ENCODE assay signal across 10 cellular contexts in the genomic region with DNA sequence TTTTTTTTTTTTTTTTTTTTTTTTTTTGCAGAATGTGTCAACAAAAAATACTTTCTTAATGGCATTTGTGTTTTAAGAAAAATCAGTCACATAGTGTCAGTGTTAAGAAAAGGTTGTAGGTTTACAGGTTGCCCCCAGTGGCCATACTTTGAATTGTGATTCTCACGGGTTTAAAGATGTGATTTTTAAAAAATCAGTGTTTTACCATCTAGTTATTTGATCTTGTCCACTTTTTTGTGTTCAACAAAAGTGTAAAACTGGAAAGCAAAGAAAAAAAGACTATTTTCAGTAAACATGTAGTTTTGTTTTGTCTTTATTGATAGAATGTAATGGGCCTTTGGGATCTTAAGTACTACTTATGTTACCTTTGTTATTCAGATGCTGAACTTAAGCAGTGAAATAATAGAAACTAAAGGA. TPM values are rescaled to one million over a fixed set of nuclear protein-coding genes. Genes with fewer than 3 reads are reported as not detected.
A peak's percentile ranks its signal among the peaks of the same experiment; 100 is the strongest.
DNase-seq lines count a peak whose midpoint lies in the region; ATAC-seq, FAIRE-seq and TF ChIP-seq lines count a peak whose summit lies in the region.
"Had no signal": no experiment of that assay in that cellular context is flagged by ENCODE, and none has a peak within 500 bp of the region (broad histone marks: within the 10 kb centered on the region; RNA-seq: fewer than 3 reads in every experiment).

No MANE protein-coding gene starts in this region.

- ATAC-seq in natural killer cell (peak; percentile 79 to 96 (median 84)), HG03097 (IDR thresholded peaks at IDR 0.05; ENCODE audit: low FRiP score, unreplicated experiment) (no peak)
- ATAC-seq in natural killer cell treated with Interleukin-12 subunit alpha and Interleukin-12 subunit beta and Interleukin-15 and Interleukin-18, amount 100 ng/mL, for 72 hours, result no peak
- ATAC-seq in activated CD8-positive, alpha-beta T cell treated with anti-CD3 and anti-CD28 coated beads, Interleukin-2, amount 10 ng/mL, durations not matched to agents 7 days and 5 days, result peak; percentile 64
- ATAC-seq in activated T-helper 17 cell treated with anti-CD3 and anti-CD28 coated beads, Interleukin-2, amount 50 U/mL, for 72 hours (replicated peaks), result no peak

- CTCF ChIA-PET in activated CD8-positive, alpha-beta T cell treated with anti-CD3 and anti-CD28 coated beads, Interleukin-2, amount 10 ng/mL, durations not matched to agents 7 days and 5 days (lab: Charles Lee), result interaction anchor here (1.0 to 2.7 kb wide), 6 partner anchors 13 to 534 kb away, joined by 3 to 12 read pairs (median 6); no protein-coding TSS in a partner anchor

- no peak overlapping the region for H3K4me3 Mint-ChIP-seq in natural killer cell
- no peak overlapping the region for H3K4me3 Mint-ChIP-seq in natural killer cell treated with Interleukin-12 subunit alpha and Interleukin-12 subunit beta and Interleukin-15 and Interleukin-18, amount 100 ng/mL, for 72 hours
- no peak overlapping the region for H3K4me3 Mint-ChIP-seq in activated CD8-positive, alpha-beta T cell treated with anti-CD3 and anti-CD28 coated beads, Interleukin-2, amount 10 ng/mL, durations not matched to agents 7 days and 5 days
- H3K4me3 Mint-ChIP-seq in activated T-helper 17 cell treated with anti-CD3 and anti-CD28 coated beads, Interleukin-2, amount 50 U/mL, for 72 hours, result no peak overlapping the region
- H3K4me3 Mint-ChIP-seq: dendritic cell treated with granulocyte-macrophage colony-stimulating factor and Interleukin-4, amounts not matched to agents 40 ng/mL and 50 ng/mL, for 4 days; stimulated activated naive CD8-positive, alpha-beta T cell treated with anti-CD3 and anti-CD28 coated beads, Interleukin-15, Interleukin-2, amounts not matched to agents 100 ng/mL and 50 ng/mL, for 24 hours had no signal

- POLR2A ChIA-PET in activated CD8-positive, alpha-beta T cell treated with anti-CD3 and anti-CD28 coated beads, Interleukin-2, amount 10 ng/mL, durations not matched to agents 7 days and 5 days (lab: Charles Lee), result interaction anchor here (1.1 kb wide), 1 partner anchor 48 kb away, joined by 3 read pairs; no protein-coding TSS in a partner anchor

- H3K4me1 Mint-ChIP-seq in natural killer cell, result peaks cover 0 to 5% of the 10 kb centered on the region in 2 donors
- no peaks in the 10 kb centered on the region for H3K4me1 Mint-ChIP-seq in natural killer cell treated with Interleukin-12 subunit alpha and Interleukin-12 subunit beta and Interleukin-15 and Interleukin-18, amount 100 ng/mL, for 72 hours (ENCODE audit: low read depth in 2 of 2)
- H3K4me1 Mint-ChIP-seq in activated CD8-positive, alpha-beta T cell treated with anti-CD3 and anti-CD28 coated beads, Interleukin-2, amount 10 ng/mL, durations not matched to agents 7 days and 5 days (ENCODE audit: low read depth), result peaks cover 7% of the 10 kb centered on the region
- H3K4me1 Mint-ChIP-seq in activated T-helper 17 cell treated with anti-CD3 and anti-CD28 coated beads, Interleukin-2, amount 50 U/mL, for 72 hours, result no peaks in the 10 kb centered on the region

- intact Hi-C loops in natural killer cell (cut with micrococcal nuclease), result loop anchor here (5.0 kb wide), 1 partner anchor 407 kb away; no protein-coding TSS in a partner anchor

- no peak for FAIRE-seq in HTR-8/SVneo (lab: Jason Lieb, UNC)

- H3K36me3 Mint-ChIP-seq in natural killer cell, result peaks cover 14% of the 10 kb centered on the region
- peaks cover 17% of the 10 kb centered on the region for H3K36me3 Mint-ChIP-seq in natural killer cell treated with Interleukin-12 subunit alpha and Interleukin-12 subunit beta and Interleukin-15 and Interleukin-18, amount 100 ng/mL, for 72 hours
- peaks cover 61% of the 10 kb centered on the region for H3K36me3 Mint-ChIP-seq in activated CD8-positive, alpha-beta T cell treated with anti-CD3 and anti-CD28 coated beads, Interleukin-2, amount 10 ng/mL, durations not matched to agents 7 days and 5 days (ENCODE audit: low read depth)
- H3K36me3 Mint-ChIP-seq in activated T-helper 17 cell treated with anti-CD3 and anti-CD28 coated beads, Interleukin-2, amount 50 U/mL, for 72 hours (ENCODE audit: low read depth), result peaks cover 77% of the 10 kb centered on the region

- no peaks in the 10 kb centered on the region for H3K9me3 Mint-ChIP-seq in natural killer cell
- no peaks in the 10 kb centered on the region for H3K9me3 Mint-ChIP-seq in natural killer cell treated with Interleukin-12 subunit alpha and Interleukin-12 subunit beta and Interleukin-15 and Interleukin-18, amount 100 ng/mL, for 72 hours
- H3K9me3 Mint-ChIP-seq in activated CD8-positive, alpha-beta T cell treated with anti-CD3 and anti-CD28 coated beads, Interleukin-2, amount 10 ng/mL, durations not matched to agents 7 days and 5 days (ENCODE audit: insufficient read depth), result peaks cover 5% of the 10 kb centered on the region
- no peaks in the 10 kb centered on the region for H3K9me3 Mint-ChIP-seq in activated T-helper 17 cell treated with anti-CD3 and anti-CD28 coated beads, Interleukin-2, amount 50 U/mL, for 72 hours
- H3K9me3 Mint-ChIP-seq: dendritic cell treated with granulocyte-macrophage colony-stimulating factor and Interleukin-4, amounts not matched to agents 40 ng/mL and 50 ng/mL, for 4 days; stimulated activated naive CD8-positive, alpha-beta T cell treated with anti-CD3 and anti-CD28 coated beads, Interleukin-15, Interleukin-2, amounts not matched to agents 100 ng/mL and 50 ng/mL, for 24 hours had no signal

- TF ChIP-seq CTCF in natural killer cell (IDR thresholded peaks at IDR 0.05), result peak; percentile 62

- no peaks in the 10 kb centered on the region for H3K27me3 Mint-ChIP-seq in natural killer cell (ENCODE audit: low read depth in 2 of 2)
- H3K27me3 Mint-ChIP-seq in natural killer cell treated with Interleukin-12 subunit alpha and Interleukin-12 subunit beta and Interleukin-15 and Interleukin-18, amount 100 ng/mL, for 72 hours, result no peaks in the 10 kb centered on the region
- H3K27me3 Mint-ChIP-seq in activated CD8-positive, alpha-beta T cell treated with anti-CD3 and anti-CD28 coated beads, Interleukin-2, amount 10 ng/mL, durations not matched to agents 7 days and 5 days (ENCODE audit: low read depth), result no peaks in the 10 kb centered on the region
- no peaks in the 10 kb centered on the region for H3K27me3 Mint-ChIP-seq in activated T-helper 17 cell treated with anti-CD3 and anti-CD28 coated beads, Interleukin-2, amount 50 U/mL, for 72 hours
- H3K27me3 Mint-ChIP-seq: dendritic cell treated with granulocyte-macrophage colony-stimulating factor and Interleukin-4, amounts not matched to agents 40 ng/mL and 50 ng/mL, for 4 days; stimulated activated naive CD8-positive, alpha-beta T cell treated with anti-CD3 and anti-CD28 coated beads, Interleukin-15, Interleukin-2, amounts not matched to agents 100 ng/mL and 50 ng/mL, for 24 hours had no signal

- no peak for DNase-seq in natural killer cell
- no peak for DNase-seq in natural killer cell treated with Interleukin-12 subunit alpha and Interleukin-12 subunit beta and Interleukin-15 and Interleukin-18, amount 100 ng/mL, for 72 hours (ENCODE audit: low spot score)
- DNase-seq in HTR-8/SVneo (ENCODE audit: insufficient read length, low spot score), result peak; percentile 26
- DNase-seq in activated CD8-positive, alpha-beta T cell treated with anti-CD3 and anti-CD28 coated beads, Interleukin-2, amount 10 ng/mL, durations not matched to agents 7 days and 5 days, result peak; percentile 49
- DNase-seq in iris pigment epithelial cell (ENCODE audit: low read depth), result peak; percentile 30
- DNase-seq in dedifferentiated amniotic fluid mesenchymal stem cell (ENCODE audit: extremely low spot score), result no peak

- peak overlapping the region in 1 of 2 donors; percentile 46 for H3K27ac Mint-ChIP-seq in natural killer cell
- no peak overlapping the region for H3K27ac Mint-ChIP-seq in natural killer cell treated with Interleukin-12 subunit alpha and Interleukin-12 subunit beta and Interleukin-15 and Interleukin-18, amount 100 ng/mL, for 72 hours
- H3K27ac Mint-ChIP-seq in activated CD8-positive, alpha-beta T cell treated with anti-CD3 and anti-CD28 coated beads, Interleukin-2, amount 10 ng/mL, durations not matched to agents 7 days and 5 days, result no peak overlapping the region
- no peak overlapping the region for H3K27ac Mint-ChIP-seq in activated T-helper 17 cell treated with anti-CD3 and anti-CD28 coated beads, Interleukin-2, amount 50 U/mL, for 72 hours
- H3K27ac Mint-ChIP-seq: dendritic cell treated with granulocyte-macrophage colony-stimulating factor and Interleukin-4, amounts not matched to agents 40 ng/mL and 50 ng/mL, for 4 days; stimulated activated naive CD8-positive, alpha-beta T cell treated with anti-CD3 and anti-CD28 coated beads, Interleukin-15, Interleukin-2, amounts not matched to agents 100 ng/mL and 50 ng/mL, for 24 hours had no signal

RNA-seq across cellular contexts. Expression of gene SUV39H2, which starts 25.7 kb away (rescaled TPM):
- total RNA-seq in natural killer cell, result 1 to 10 TPM; 3.8 to 5.4 (median 5.2) TPM
- total RNA-seq in natural killer cell treated with Interleukin-12 subunit alpha and Interleukin-12 subunit beta and Interleukin-15 and Interleukin-18, amount 100 ng/mL, for 72 hours, result 10 to 100 TPM; 20.4 to 40.5 TPM
- 10 to 100 TPM; 34.3 to 34.6 TPM for total RNA-seq in activated CD8-positive, alpha-beta T cell treated with anti-CD3 and anti-CD28 coated beads, Interleukin-2, amount 10 ng/mL, durations not matched to agents 7 days and 5 days
- total RNA-seq in activated T-helper 17 cell treated with anti-CD3 and anti-CD28 coated beads, Interleukin-2, amount 50 U/mL, for 72 hours, result 10 to 100 TPM; 24.0 to 38.4 TPM

RNA-seq across cellular contexts. Expression of gene DCLRE1C, which starts 49.6 kb away (rescaled TPM):
- total RNA-seq in natural killer cell, result 10 to 100 TPM; 21.7 to 31.3 (median 22.3) TPM
- 10 to 100 TPM; 24.8 to 37.3 TPM for total RNA-seq in natural killer cell treated with Interleukin-12 subunit alpha and Interleukin-12 subunit beta and Interleukin-15 and Interleukin-18, amount 100 ng/mL, for 72 hours
- 10 to 100 TPM; 50.7 to 58.3 TPM for total RNA-seq in activated CD8-positive, alpha-beta T cell treated with anti-CD3 and anti-CD28 coated beads, Interleukin-2, amount 10 ng/mL, durations not matched to agents 7 days and 5 days
- 10 to 100 TPM; 16.5 to 20.1 TPM for total RNA-seq in activated T-helper 17 cell treated with anti-CD3 and anti-CD28 coated beads, Interleukin-2, amount 50 U/mL, for 72 hours

RNA-seq across cellular contexts. Expression of gene MEIG1, which starts 54.9 kb away (rescaled TPM):
- not detected for total RNA-seq in natural killer cell
- total RNA-seq in natural killer cell treated with Interleukin-12 subunit alpha and Interleukin-12 subunit beta and Interleukin-15 and Interleukin-18, amount 100 ng/mL, for 72 hours, result not detected
- not detected for total RNA-seq in activated CD8-positive, alpha-beta T cell treated with anti-CD3 and anti-CD28 coated beads, Interleukin-2, amount 10 ng/mL, durations not matched to agents 7 days and 5 days
- total RNA-seq in activated T-helper 17 cell treated with anti-CD3 and anti-CD28 coated beads, Interleukin-2, amount 50 U/mL, for 72 hours, result under 1 TPM in 1 of 2 donors, not detected in 1; 0.48 TPM

Comparison
In these comparisons a context has a peak if more than half of its experiments do, and no peak if none do; other contexts are left out.
1. ATAC-seq: peak in natural killer cell (3 of 3) and activated CD8-positive, alpha-beta T cell treated with anti-CD3 and anti-CD28 coated beads, Interleukin-2, amount 10 ng/mL, durations not matched to agents 7 days and 5 days (single experiment); none in natural killer cell treated with Interleukin-12 subunit alpha and Interleukin-12 subunit beta and Interleukin-15 and Interleukin-18, amount 100 ng/mL, for 72 hours (0 of 2), HG03097 (single experiment) and activated T-helper 17 cell treated with anti-CD3 and anti-CD28 coated beads, Interleukin-2, amount 50 U/mL, for 72 hours (single experiment).
2. DNase-seq: peak in HTR-8/SVneo (single experiment), activated CD8-positive, alpha-beta T cell treated with anti-CD3 and anti-CD28 coated beads, Interleukin-2, amount 10 ng/mL, durations not matched to agents 7 days and 5 days (single experiment) and iris pigment epithelial cell (single experiment); none in natural killer cell (single experiment), natural killer cell treated with Interleukin-12 subunit alpha and Interleukin-12 subunit beta and Interleukin-15 and Interleukin-18, amount 100 ng/mL, for 72 hours (single experiment) and dedifferentiated amniotic fluid mesenchymal stem cell (single experiment).